ENCODE assay signal across 8 cellular contexts in the genomic region with DNA sequence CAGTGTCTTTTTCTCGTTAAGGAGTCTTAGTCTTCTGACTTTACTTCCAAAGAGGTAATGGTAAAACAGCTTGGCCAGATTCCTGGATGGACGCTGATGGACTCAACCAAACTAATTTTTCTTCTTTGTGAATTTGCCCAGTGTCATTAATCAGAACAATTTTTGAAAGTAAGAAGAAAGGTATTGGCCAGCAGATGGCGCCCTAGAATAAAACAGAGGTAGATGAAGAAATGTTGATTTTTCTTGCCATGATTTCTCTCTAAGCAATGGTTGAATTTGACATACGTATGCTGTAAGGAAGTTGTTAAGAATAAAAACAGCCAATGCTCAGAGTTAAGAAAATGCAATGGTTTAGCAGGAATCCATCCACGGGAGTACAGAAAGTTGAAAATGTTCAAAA.
DNase-seq lines count a peak whose midpoint lies in the region; ATAC-seq, FAIRE-seq and TF ChIP-seq lines count a peak whose summit lies in the region.

No MANE protein-coding gene starts in this region.

- H3K9me3 ChIP-seq in RWPE2 (ENCODE audit: severe bottlenecking) (no peaks in the 10 kb centered on the region), astrocyte (ENCODE audit: insufficient read depth, low read depth, low read length) (no peaks in the 10 kb centered on the region)

- H4K20me1 ChIP-seq in astrocyte (ENCODE audit: insufficient read depth, low read length): no peaks in the 10 kb centered on the region

- H3K4me1 Mint-ChIP-seq in astrocyte (ENCODE audit: low read depth, unreplicated experiment): no peaks in the 10 kb centered on the region

- H3K4me1 ChIP-seq in RWPE2 (ENCODE audit: insufficient read depth, poor library complexity, severe bottlenecking) (no peaks in the 10 kb centered on the region), astrocyte (ENCODE audit: insufficient read depth, low read length) (no peaks in the 10 kb centered on the region)

- H3K4me3 ChIP-seq in RWPE2 (ENCODE audit: severe bottlenecking) (no peak overlapping the region), astrocyte (ENCODE audit: insufficient read depth, low read depth, low read length) (no peak overlapping the region)

- H3K36me3 Mint-ChIP-seq in astrocyte (ENCODE audit: low read depth, unreplicated experiment): no peaks in the 10 kb centered on the region

- H3K36me3 ChIP-seq in RWPE2 (ENCODE audit: low read depth): no peaks in the 10 kb centered on the region
- H3K36me3 ChIP-seq in astrocyte (ENCODE audit: insufficient read depth, low read length): no peaks in the 10 kb centered on the region

- peaks cover 8% of the 10 kb centered on the region for H3K27me3 ChIP-seq in RWPE2 (ENCODE audit: insufficient read depth, poor library complexity, severe bottlenecking)
- no peaks in the 10 kb centered on the region for H3K27me3 ChIP-seq in astrocyte (ENCODE audit: insufficient read depth, low read length)

- H3K9ac ChIP-seq in astrocyte (ENCODE audit: low read length): no peak overlapping the region

- no peaks in the 10 kb centered on the region for H3K9me3 Mint-ChIP-seq in astrocyte (ENCODE audit: unreplicated experiment)

- no peak overlapping the region for H3K27ac ChIP-seq in RWPE2 (ENCODE audit: poor library complexity, severe bottlenecking)
- H3K27ac ChIP-seq in astrocyte (ENCODE audit: low read depth, low read length): no peak overlapping the region

- H3K4me3 Mint-ChIP-seq in astrocyte (ENCODE audit: unreplicated experiment): no peak overlapping the region

- no peak overlapping the region for H3K27ac Mint-ChIP-seq in astrocyte (ENCODE audit: unreplicated experiment)

- H2AFZ ChIP-seq in astrocyte (ENCODE audit: low read depth, low read length): no peak overlapping the region

- FAIRE-seq in astrocyte (lab: Jason Lieb, UNC): no peak

- TF ChIP-seq CTCF in RWPE2 (IDR thresholded peaks at IDR 0.05; ENCODE audit: poor library complexity, severe bottlenecking): peak; percentile 63
- TF ChIP-seq CTCF in astrocyte (IDR thresholded peaks at IDR 0.05; ENCODE audit: insufficient read depth, low read depth, low read length): peak; percentile 48

- peaks cover 3% of the 10 kb centered on the region for H3K27me3 Mint-ChIP-seq in astrocyte (ENCODE audit: low read depth, unreplicated experiment)

- H3K4me2 ChIP-seq in astrocyte (ENCODE audit: low read length): no peak overlapping the region

- DNase-seq in DMS79 treated with DMSO at 0.1 percent for 48 hours (lab: John Stamatoyannopoulos, UW): peak; percentile 6
- peak; percentile 57 for DNase-seq in LoVo (ENCODE audit: low spot score)
- no peak for DNase-seq in RWPE2 (ENCODE audit: low spot score)
- DNase-seq in astrocyte (ENCODE audit: low read depth): peak; percentile 6
- DNase-seq in left kidney (ENCODE audit: low read depth, low spot score): peak; percentile 75
- peak; percentile 1 to 42 (median 28) for DNase-seq in stimulated activated CD4-positive, alpha-beta T cell treated with anti-CD3 and anti-CD28 coated beads, TNF-alpha, amount 100 ng/mL, for 48 hours (ENCODE audit: low read depth in 3 of 3)

- ATAC-seq in RWPE2 (ENCODE audit: low read depth) (no peak), HG02610 (IDR thresholded peaks at IDR 0.05; ENCODE audit: unreplicated experiment) (no peak), HG03139 (IDR thresholded peaks at IDR 0.05; ENCODE audit: unreplicated experiment) (no peak)

- H3K79me2 ChIP-seq in astrocyte (ENCODE audit: insufficient read depth, low read length): no peaks in the 10 kb centered on the region
